Comparison of ENCODE assay signal across 23 cellular contexts in the genomic region with DNA sequence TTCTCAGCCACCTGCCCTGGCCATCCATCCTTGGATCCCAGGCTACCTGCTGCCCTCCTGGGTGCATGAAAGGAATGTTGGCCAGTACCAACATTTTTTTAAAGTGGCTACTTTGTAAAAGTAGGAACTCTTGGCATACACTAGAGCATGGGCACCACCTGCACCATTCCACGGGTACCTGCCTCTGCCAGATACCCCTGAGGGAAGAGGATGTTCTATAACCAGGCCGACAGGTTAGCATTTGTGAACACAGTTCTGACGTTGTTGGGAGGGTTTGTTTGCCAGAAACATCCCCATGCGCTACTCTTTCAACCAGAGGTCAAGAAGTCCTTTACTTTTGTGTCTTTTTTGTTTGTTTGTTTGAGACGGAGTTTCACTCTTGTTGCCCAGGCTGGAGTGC. TPM values are rescaled to one million over a fixed set of nuclear protein-coding genes. Genes with fewer than 3 reads are reported as not detected.
DNase-seq lines count a peak whose midpoint lies in the region; ATAC-seq and TF ChIP-seq lines count a peak whose summit lies in the region.
"Had no signal": no experiment of that assay in that cellular context is flagged by ENCODE, and none has a peak within 500 bp of the region (broad histone marks: within the 10 kb centered on the region; RNA-seq: fewer than 3 reads in every experiment).

No MANE protein-coding gene starts in this region.

- no peak for TF ChIP-seq EP300 in suprapubic skin (IDR thresholded peaks at IDR 0.05)

- no peaks in the 10 kb centered on the region for H4K20me1 ChIP-seq in H9 (ENCODE audit: control insufficient read depth, insufficient read depth, insufficient read length)

- no peak overlapping the region for H2BK5ac ChIP-seq in H9 (ENCODE audit: insufficient read length, low read length)

- no peak overlapping the region for H2BK12ac ChIP-seq in H9 (ENCODE audit: insufficient read length, low read depth, low read length)

- peak overlapping the region in 2 of 3 experiments; percentile 29 to 63; a peak in 1 of 7 replicates for H3K27ac Mint-ChIP-seq in H9
- no peak overlapping the region for H3K27ac Mint-ChIP-seq in naive thymus-derived CD8-positive, alpha-beta T cell
- H3K27ac Mint-ChIP-seq: activated naive CD8-positive, alpha-beta T cell treated with anti-CD3 and anti-CD28 coated beads, Interleukin-2, amount 50 U/mL, for 24 hours; natural killer cell treated with Interleukin-12 subunit alpha and Interleukin-12 subunit beta and Interleukin-15 and Interleukin-18, amount 100 ng/mL, for 72 hours; T-cell had no signal

- no peaks in the 10 kb centered on the region for H3K4me1 ChIP-seq in H9 (ENCODE audit: insufficient read depth, low read length)
- H3K4me1 ChIP-seq in liver (ENCODE audit: control insufficient read depth in 4 of 4, insufficient read depth in 4 of 4, low read length in 3 of 4): peaks cover 0 to 14% (median 8%) of the 10 kb centered on the region in 4 donors
- peaks cover 35% of the 10 kb centered on the region for H3K4me1 ChIP-seq in suprapubic skin
- peaks cover 15% of the 10 kb centered on the region for H3K4me1 ChIP-seq in mucosa of descending colon (ENCODE audit: low read depth)

- H3K36me3 Mint-ChIP-seq in H9 (ENCODE audit: insufficient read depth in 1 of 3, low read depth in 3 of 3): 0 out of 7 replicates have a peak, but pooled peaks cover 0 to 4% (median 0%) of the 10 kb centered on the region in 3 experiments
- H3K36me3 Mint-ChIP-seq in naive thymus-derived CD8-positive, alpha-beta T cell: peaks cover 5 to 52% (median 30%) of the 10 kb centered on the region in 3 donors
- H3K36me3 Mint-ChIP-seq: mesothelial cell of epicardium; natural killer cell treated with Interleukin-12 subunit alpha and Interleukin-12 subunit beta and Interleukin-15 and Interleukin-18, amount 100 ng/mL, for 72 hours had no signal

- no peak overlapping the region for H2AK5ac ChIP-seq in H9 (ENCODE audit: insufficient read length, low read length)

- no peak for TF ChIP-seq CTCF in H9 (conservative IDR thresholded peaks at IDR 0.05)
- TF ChIP-seq CTCF in liver (IDR thresholded peaks at IDR 0.05; ENCODE audit: low read depth, low read length, missing input control): no peak
- no peak for TF ChIP-seq CTCF in suprapubic skin (IDR thresholded peaks at IDR 0.05)
- no peak for TF ChIP-seq CTCF in mucosa of descending colon (IDR thresholded peaks at IDR 0.05)

- H4K91ac ChIP-seq in H9 (ENCODE audit: insufficient read length, low read depth, low read length): no peak overlapping the region

- no peak overlapping the region for H3K4me3 ChIP-seq in liver (ENCODE audit: low read depth in 1 of 3, low read length in 3 of 3)
- no peak overlapping the region for H3K4me3 ChIP-seq in suprapubic skin
- no peak overlapping the region for H3K4me3 ChIP-seq in mucosa of descending colon
- H3K4me3 ChIP-seq: body of pancreas, GM12878, SJSA1 had no signal

- H3T11ph ChIP-seq in H9 (ENCODE audit: low read length): no peak overlapping the region

- H3K18ac ChIP-seq in H9 (ENCODE audit: insufficient read length, low read depth, low read length): no peak overlapping the region

- H3K14ac ChIP-seq in H9 (ENCODE audit: insufficient read depth, low read length): no peak overlapping the region

- H2AFZ ChIP-seq in H9 (ENCODE audit: low read length): no peak overlapping the region
- H2AFZ ChIP-seq: parathyroid adenoma had no signal

- H3K56ac ChIP-seq in H9 (ENCODE audit: insufficient read length, low read depth, low read length): no peak overlapping the region

- no peaks in the 10 kb centered on the region for H3K27me3 Mint-ChIP-seq in H9 (ENCODE audit: low read depth)
- no peaks in the 10 kb centered on the region for H3K27me3 Mint-ChIP-seq in naive thymus-derived CD8-positive, alpha-beta T cell
- H3K27me3 Mint-ChIP-seq: activated naive CD8-positive, alpha-beta T cell treated with anti-CD3 and anti-CD28 coated beads, Interleukin-2, amount 50 U/mL, for 24 hours; natural killer cell treated with Interleukin-12 subunit alpha and Interleukin-12 subunit beta and Interleukin-15 and Interleukin-18, amount 100 ng/mL, for 72 hours; T-cell had no signal

- no peak for TF ChIP-seq POLR2A in suprapubic skin (IDR thresholded peaks at IDR 0.05)

- H2BK15ac ChIP-seq in H9 (ENCODE audit: low read depth, low read length): no peak overlapping the region

- no peak overlapping the region for H3K4me2 ChIP-seq in H9 (ENCODE audit: insufficient read depth, insufficient read length, low read length)

- H3K79me1 ChIP-seq in H9 (ENCODE audit: insufficient read depth, low read depth, low read length, poor library complexity, severe bottlenecking): no peaks in the 10 kb centered on the region

- no peak for TF ChIP-seq RAD21 in liver (IDR thresholded peaks at IDR 0.05)

- no peaks in the 10 kb centered on the region for H3K79me2 ChIP-seq in H9 (ENCODE audit: insufficient read depth, low read length)
- H3K79me2 ChIP-seq: parathyroid adenoma had no signal

- no peak overlapping the region for H3K23ac ChIP-seq in H9 (ENCODE audit: insufficient read length, low read depth, low read length)

- H3K23me2 ChIP-seq in H9 (ENCODE audit: insufficient read length, low read depth, low read length, poor library complexity, severe bottlenecking): no peaks in the 10 kb centered on the region

- H3K27me3 ChIP-seq in H9 (ENCODE audit: insufficient read depth, low read length) (no peaks in the 10 kb centered on the region), liver (ENCODE audit: control insufficient read depth in 4 of 4, insufficient read depth in 4 of 4, low read length in 3 of 4) (no peaks in the 10 kb centered on the region), suprapubic skin (no peaks in the 10 kb centered on the region)
- H3K27me3 ChIP-seq: body of pancreas, SJSA1 had no signal

- peaks cover 18 to 22% of the 10 kb centered on the region in 2 experiments for H3K4me1 Mint-ChIP-seq in H9
- H3K4me1 Mint-ChIP-seq in naive thymus-derived CD8-positive, alpha-beta T cell: peaks cover 0 to 2% (median 0%) of the 10 kb centered on the region in 4 donors
- H3K4me1 Mint-ChIP-seq: activated naive CD8-positive, alpha-beta T cell treated with anti-CD3 and anti-CD28 coated beads, Interleukin-2, amount 50 U/mL, for 24 hours had no signal

- no peak overlapping the region for H4K8ac ChIP-seq in H9 (replicated peaks; ENCODE audit: insufficient read length, low read depth, low read length)

- no peaks in the 10 kb centered on the region for H3K9me3 ChIP-seq in H9 (ENCODE audit: control insufficient read depth, low read depth, low read length)
- H3K9me3 ChIP-seq in liver (ENCODE audit: control insufficient read depth in 4 of 4, low read length in 3 of 4): no peaks in the 10 kb centered on the region
- no peaks in the 10 kb centered on the region for H3K9me3 ChIP-seq in suprapubic skin
- H3K9me3 ChIP-seq in mucosa of descending colon: no peaks in the 10 kb centered on the region
- H3K9me3 ChIP-seq: body of pancreas, SJSA1 had no signal

- DNase-seq in H9 (no peak), caudate nucleus (lab: John Stamatoyannopoulos, UW) (no peak), suprapubic skin (ENCODE audit: low spot score in 2 of 2) (no peak), mucosa of descending colon (no peak), sciatic nerve (ENCODE audit: low spot score) (no peak)
- DNase-seq in naive thymus-derived CD8-positive, alpha-beta T cell: no peak
- no peak for DNase-seq in effector CD8-positive, alpha-beta T cell (lab: John Stamatoyannopoulos, UW)
- DNase-seq: activated CD4-positive, CD25-positive, alpha-beta regulatory T cell treated with anti-CD3 and anti-CD28 coated beads, Interleukin-2, amount 50 U/mL, for 72 hours; activated gamma-delta T cell treated with Interleukin-2 at 50 U/mL for 16 hours; activated naive CD8-positive, alpha-beta T cell treated with anti-CD3 and anti-CD28 coated beads, Interleukin-2, amount 50 U/mL, for 24 hours; body of pancreas; cortex of kidney; MV-4-11; NCI-H524; T-cell had no signal

- H2BK120ac ChIP-seq in H9 (ENCODE audit: low read depth, low read length, poor library complexity, severe bottlenecking): no peak overlapping the region

- H2BK20ac ChIP-seq in H9 (ENCODE audit: low read depth, low read length, poor library complexity, severe bottlenecking): no peak overlapping the region

- no peak overlapping the region for H3K4ac ChIP-seq in H9 (ENCODE audit: low read depth, low read length)

- H3K27ac ChIP-seq in H9 (ENCODE audit: insufficient read length, low read depth, low read length) (no peak overlapping the region), caudate nucleus (ENCODE audit: low read depth, low read length) (peak overlapping the region; percentile 67), liver (ENCODE audit: low read depth in 1 of 2, low read length in 2 of 2) (no peak overlapping the region), suprapubic skin (peak overlapping the region; percentile 69)
- H3K27ac ChIP-seq: parathyroid adenoma, SJSA1 had no signal

- no peaks in the 10 kb centered on the region for H3K36me3 ChIP-seq in liver (ENCODE audit: control insufficient read depth in 4 of 4, insufficient read depth in 3 of 4, low read depth in 1 of 4, low read length in 3 of 4)
- H3K36me3 ChIP-seq in suprapubic skin: peaks cover 20% of the 10 kb centered on the region
- H3K36me3 ChIP-seq in mucosa of descending colon (ENCODE audit: low read depth): no peaks in the 10 kb centered on the region

- no peak overlapping the region for H4K5ac ChIP-seq in H9 (ENCODE audit: insufficient read length, low read depth, low read length)

- no CpG with 5 or more reads among the region's 5 CpGs for WGBS in H9 (ENCODE audit: extremely low coverage, insufficient read length, low lambda C conversion rate)
- 38% methylated on average over 5 of the region's 5 CpGs for WGBS in liver
- WGBS in suprapubic skin: 55% methylated on average over 5 of the region's 5 CpGs

- no peaks in the 10 kb centered on the region; a peak in 2 of 5 replicates for H3K9me3 Mint-ChIP-seq in H9
- no peaks in the 10 kb centered on the region for H3K9me3 Mint-ChIP-seq in naive thymus-derived CD8-positive, alpha-beta T cell
- H3K9me3 Mint-ChIP-seq: activated naive CD8-positive, alpha-beta T cell treated with anti-CD3 and anti-CD28 coated beads, Interleukin-2, amount 50 U/mL, for 24 hours; natural killer cell treated with Interleukin-12 subunit alpha and Interleukin-12 subunit beta and Interleukin-15 and Interleukin-18, amount 100 ng/mL, for 72 hours; T-cell had no signal

- POLR2A ChIA-PET in naive thymus-derived CD8-positive, alpha-beta T cell (lab: Charles Lee): no interaction called here

- H3K9ac ChIP-seq in H9 (ENCODE audit: extremely low read depth, insufficient read length, low read length): no peak overlapping the region
- no peak overlapping the region for H3K9ac ChIP-seq in liver (ENCODE audit: low read depth in 1 of 2, low read length in 2 of 2)
- H3K9ac ChIP-seq: parathyroid adenoma had no signal

- H3K4me3 Mint-ChIP-seq in H9: no peak overlapping the region
- no peak overlapping the region for H3K4me3 Mint-ChIP-seq in naive thymus-derived CD8-positive, alpha-beta T cell
- H3K4me3 Mint-ChIP-seq: activated naive CD8-positive, alpha-beta T cell treated with anti-CD3 and anti-CD28 coated beads, Interleukin-2, amount 50 U/mL, for 24 hours; CD14-positive monocyte; mesothelial cell of epicardium; natural killer cell treated with Interleukin-12 subunit alpha and Interleukin-12 subunit beta and Interleukin-15 and Interleukin-18, amount 100 ng/mL, for 72 hours; T-cell had no signal

- no peak for ATAC-seq in naive thymus-derived CD8-positive, alpha-beta T cell
- no peak for ATAC-seq in mucosa of descending colon
- ATAC-seq in sciatic nerve: no peak
- ATAC-seq: activated naive CD8-positive, alpha-beta T cell treated with anti-CD3 and anti-CD28 coated beads, Interleukin-2, amount 50 U/mL, for 24 hours; body of pancreas; GM12878; Panc1; T-cell had no signal

- intact Hi-C loops in mucosa of descending colon (cut with DNase I, micrococcal nuclease) (no loop called here), sciatic nerve (cut with DNase I) (no loop called here)

RNA-seq across cellular contexts. Expression of a gene that starts 43.0 kb away (rescaled TPM):
- 0.98 and 1.8 TPM in 2 replicates for total RNA-seq in H9 (2021)
- 1 to 10 TPM in 1 of 2 donors, under 1 TPM in 1; 0.47 to 3.3 TPM for total RNA-seq in liver
- 1 to 10 TPM; 1.8 to 3.1 TPM for polyA plus RNA-seq in liver
- total RNA-seq in suprapubic skin: 10 to 100 TPM; 57.1 to 98.6 (median 63.2) TPM
- 10 to 100 TPM; 14.4 to 18.1 TPM for total RNA-seq in naive thymus-derived CD8-positive, alpha-beta T cell
- polyA plus RNA-seq in naive thymus-derived CD8-positive, alpha-beta T cell: 10 to 100 TPM; 11.2 to 14.9 (median 14.3) TPM
- 10 to 100 TPM; 13.7 to 27.8 (median 15.3) TPM for total RNA-seq in mucosa of descending colon
- total RNA-seq in sciatic nerve: 65.8 TPM
- total RNA-seq: GM12878 had no signal

Comparison
In these comparisons a context has a peak if more than half of its experiments do, and no peak if none do; other contexts are left out.
1. H3K27ac ChIP-seq: peak in caudate nucleus (single experiment) and suprapubic skin (single experiment); none in H9 (single experiment) and liver (0 of 2).
2. H3K27ac Mint-ChIP-seq: peak in H9 (2 of 3); none in naive thymus-derived CD8-positive, alpha-beta T cell (0 of 10).